Comparison of ENCODE assay signal across 1 cellular context in genomic region chr6:144578385-144579350, GRCh38.
TF ChIP-seq lines count a peak whose summit lies in the region.

No MANE protein-coding gene starts in this region.

TF ChIP-seq in HepG2, 621 proteins besides CTCF, POLR2A, EP300 and RAD21 (continued from another document and continues in another):
- TF ChIP-seq TFDP2 (CRISPR knock-in tag; IDR thresholded peaks at IDR 0.05) (no peak), PAWR (CRISPR knock-in tag; IDR thresholded peaks at IDR 0.05; ENCODE audit: borderline replicate concordance) (no peak), ONECUT2 (CRISPR knock-in tag; IDR thresholded peaks at IDR 0.05) (no peak), EZH2 (conservative IDR thresholded peaks at IDR 0.05; ENCODE audit: low read depth, low read length) (no peak), ZBTB49 (CRISPR knock-in tag; IDR thresholded peaks at IDR 0.05; ENCODE audit: borderline replicate concordance) (no peak), KDM1A (CRISPR knock-in tag; IDR thresholded peaks at IDR 0.05) (peak; percentile 85), DRAP1 (CRISPR knock-in tag; IDR thresholded peaks at IDR 0.05) (no peak; the same call in 1 of the 2 replicates), SP140L (CRISPR knock-in tag; IDR thresholded peaks at IDR 0.05; ENCODE audit: borderline replicate concordance) (no peak), ZNF432 (CRISPR knock-in tag; IDR thresholded peaks at IDR 0.05; ENCODE audit: borderline replicate concordance) (no peak), NFYB (CRISPR knock-in tag; IDR thresholded peaks at IDR 0.05) (no peak), ZNF343 (CRISPR knock-in tag; IDR thresholded peaks at IDR 0.05) (no peak), ZNF772 (CRISPR knock-in tag; IDR thresholded peaks at IDR 0.05) (no peak; the same call in 1 of the 2 replicates), NKX3-1 (CRISPR knock-in tag; IDR thresholded peaks at IDR 0.05) (peak; percentile 40; the same call in 1 of the 2 replicates), AGO1 (IDR thresholded peaks at IDR 0.05; ENCODE audit: low read depth, low read length, poor library complexity, severe bottlenecking) (no peak), ZFP1 (CRISPR knock-in tag; IDR thresholded peaks at IDR 0.05) (0 out of 2 replicates have a peak, but pooled peaks have one; percentile 21), ZFP62 (CRISPR knock-in tag; IDR thresholded peaks at IDR 0.05) (no peak), ZFP91 (CRISPR knock-in tag; IDR thresholded peaks at IDR 0.05; ENCODE audit: borderline replicate concordance) (peak; percentile 37; the same call in 1 of the 2 replicates), ZKSCAN8 (CRISPR knock-in tag; IDR thresholded peaks at IDR 0.05; ENCODE audit: borderline replicate concordance) (peak; percentile 61; the same call in 1 of the 2 replicates), ZGPAT (CRISPR knock-in tag; IDR thresholded peaks at IDR 0.05) (peak; percentile 92), FOXC1 (CRISPR knock-in tag; IDR thresholded peaks at IDR 0.05; ENCODE audit: borderline replicate concordance) (no peak), HHEX (CRISPR knock-in tag; IDR thresholded peaks at IDR 0.05) (no peak; the same call in 1 of the 2 replicates), DNMT1 (CRISPR knock-in tag; IDR thresholded peaks at IDR 0.05) (no peak), ZNF543 (CRISPR knock-in tag; IDR thresholded peaks at IDR 0.05) (no peak), ZNF484 (CRISPR knock-in tag; IDR thresholded peaks at IDR 0.05; ENCODE audit: borderline replicate concordance, low read depth) (no peak), ZNF281 (CRISPR knock-in tag; IDR thresholded peaks at IDR 0.05; ENCODE audit: borderline replicate concordance) (no peak; the same call in 1 of the 2 replicates), ZNF7 (CRISPR knock-in tag; IDR thresholded peaks at IDR 0.05) (no peak), CENPT (CRISPR knock-in tag; IDR thresholded peaks at IDR 0.05; ENCODE audit: low read depth) (no peak), ZBTB26 (CRISPR knock-in tag; IDR thresholded peaks at IDR 0.05; ENCODE audit: borderline replicate concordance) (0 out of 2 replicates have a peak, but pooled peaks have one; percentile 15), ZNF800 (CRISPR knock-in tag; IDR thresholded peaks at IDR 0.05) (no peak), ZNF770 (CRISPR knock-in tag; IDR thresholded peaks at IDR 0.05) (peak; percentile 52; the same call in 1 of the 2 replicates), ATF3 (CRISPR knock-in tag; IDR thresholded peaks at IDR 0.05) (no peak), THAP7 (CRISPR knock-in tag; IDR thresholded peaks at IDR 0.05) (no peak), ZMAT5 (CRISPR knock-in tag; IDR thresholded peaks at IDR 0.05; ENCODE audit: borderline replicate concordance, low read depth) (no peak), WIZ (CRISPR knock-in tag; IDR thresholded peaks at IDR 0.05) (no peak), SIN3A (IDR thresholded peaks at IDR 0.05; ENCODE audit: borderline replicate concordance, low read depth, low read length) (no peak), ZNF749 (CRISPR knock-in tag; IDR thresholded peaks at IDR 0.05; ENCODE audit: borderline replicate concordance) (no peak), HOMEZ (CRISPR knock-in tag; IDR thresholded peaks at IDR 0.05; ENCODE audit: low read depth) (peak; percentile 99), REPIN1 (CRISPR knock-in tag; IDR thresholded peaks at IDR 0.05; ENCODE audit: borderline replicate concordance, low read depth) (peak; percentile 74), ZNF740 (CRISPR knock-in tag; IDR thresholded peaks at IDR 0.05) (no peak), SNAPC2 (CRISPR knock-in tag; IDR thresholded peaks at IDR 0.05) (peak; percentile 58; the same call in 1 of the 2 replicates), HDAC1 (CRISPR knock-in tag; IDR thresholded peaks at IDR 0.05) (peak; percentile 51; the same call in 1 of the 2 replicates), ARID2 (CRISPR knock-in tag; IDR thresholded peaks at IDR 0.05; ENCODE audit: borderline replicate concordance) (no peak)
